In genomic region chr11:108666373-108666772, GRCh38 we compare ENCODE assay signal across 11 cellular contexts. TPM values are rescaled to one million over a fixed set of nuclear protein-coding genes. Genes with fewer than 3 reads are reported as not detected.
DNase-seq lines count a peak whose midpoint lies in the region; ATAC-seq, FAIRE-seq and TF ChIP-seq lines count a peak whose summit lies in the region.
"Had no signal": no experiment of that assay in that cellular context is flagged by ENCODE, and none has a peak within 500 bp of the region (broad histone marks: within the 10 kb centered on the region; RNA-seq: fewer than 3 reads in every experiment).

No MANE protein-coding gene starts in this region.

- H3K36me3 Mint-ChIP-seq in activated naive CD4-positive, alpha-beta T cell treated with anti-CD3 and anti-CD28 coated beads for 36 hours (ENCODE audit: low read depth) = peaks cover 12% of the 10 kb centered on the region
- peaks cover 26 to 37% of the 10 kb centered on the region in 2 donors for H3K36me3 Mint-ChIP-seq in stimulated activated naive B cell treated with anti-CD40 and anti-IgM and Interleukin-4, amounts not matched to agents 10 μg/mL and 1 μg/mL and 100 μg/mL, for 72 hours

- H3K4me1 ChIP-seq in PC-3 (ENCODE audit: insufficient read depth, low read length) = peaks cover 29% of the 10 kb centered on the region
- peaks cover 21% of the 10 kb centered on the region for H3K4me1 ChIP-seq in endothelial cell of umbilical vein (ENCODE audit: control insufficient read depth, extremely low read depth, insufficient read depth, low read length)
- H3K4me1 ChIP-seq in mucosa of descending colon (ENCODE audit: low read depth) = peaks cover 11% of the 10 kb centered on the region

- peaks cover 44% of the 10 kb centered on the region for H3K4me1 Mint-ChIP-seq in activated naive CD4-positive, alpha-beta T cell treated with anti-CD3 and anti-CD28 coated beads for 36 hours (ENCODE audit: low read depth)
- peaks cover 33 to 55% of the 10 kb centered on the region in 2 donors for H3K4me1 Mint-ChIP-seq in stimulated activated naive B cell treated with anti-CD40 and anti-IgM and Interleukin-4, amounts not matched to agents 10 μg/mL and 1 μg/mL and 100 μg/mL, for 72 hours

- ATAC-seq in PC-3 (no peak), mucosa of descending colon (no peak), HG03469 (IDR thresholded peaks at IDR 0.05; ENCODE audit: unreplicated experiment) (no peak)
- no peak for ATAC-seq in stimulated activated naive B cell treated with anti-CD40 and anti-IgM and Interleukin-4, amounts not matched to agents 10 μg/mL and 1 μg/mL and 100 μg/mL, for 72 hours (replicated peaks)

- no peaks in the 10 kb centered on the region for H3F3A ChIP-seq in PC-3 (ENCODE audit: low read length, unreplicated experiment)

- peaks cover 65% of the 10 kb centered on the region for H3K79me2 ChIP-seq in PC-3 (ENCODE audit: low read length)
- peaks cover 63% of the 10 kb centered on the region for H3K79me2 ChIP-seq in endothelial cell of umbilical vein (ENCODE audit: control insufficient read depth, insufficient read depth, low read length)

- no peaks in the 10 kb centered on the region for H3K27me3 ChIP-seq in PC-3 (ENCODE audit: low read length)
- no peaks in the 10 kb centered on the region for H3K27me3 ChIP-seq in endothelial cell of umbilical vein (ENCODE audit: control insufficient read depth in 2 of 2, insufficient read depth in 2 of 2, low read length in 2 of 2)

- H3K9me1 ChIP-seq in endothelial cell of umbilical vein (replicated peaks; ENCODE audit: control insufficient read depth, extremely low read depth, insufficient read depth, low read length) = no peaks in the 10 kb centered on the region

- H2AFZ ChIP-seq in PC-3 (ENCODE audit: low read length) = no peak overlapping the region
- no peak overlapping the region for H2AFZ ChIP-seq in endothelial cell of umbilical vein (ENCODE audit: low read depth, low read length)
- H2AFZ ChIP-seq: parathyroid adenoma had no signal

- DNase-seq in activated naive CD4-positive, alpha-beta T cell treated with anti-CD3 and anti-CD28 coated beads for 36 hours = no peak
- DNase-seq in activated naive CD4-positive, alpha-beta T cell (lab: John Stamatoyannopoulos, UW) = no peak
- DNase-seq in PC-3 (peak; percentile 42), endothelial cell of umbilical vein (ENCODE audit: low read depth, low spot score) (no peak), mucosa of descending colon (no peak), G401 (ENCODE audit: low spot score) (no peak)
- no peak for DNase-seq in stimulated activated naive B cell treated with anti-CD40 and anti-IgM and Interleukin-4, amounts not matched to agents 10 μg/mL and 1 μg/mL and 100 μg/mL, for 72 hours
- DNase-seq: NCI-H1436 treated with DMSO at 0.1 percent for 48 hours; stimulated activated CD8-positive, alpha-beta memory T cell treated with anti-CD3 and anti-CD28 coated beads, Interleukin-4, amount 100 ng/mL, for 48 hours had no signal

- FAIRE-seq in endothelial cell of umbilical vein (lab: Jason Lieb, UNC) = no peak

- peak overlapping the region; percentile 83 for H3K4me3 ChIP-seq in PC-3 (ENCODE audit: low read length)
- H3K4me3 ChIP-seq in endothelial cell of umbilical vein (replicated peaks in 1 of 3; ENCODE audit: insufficient read depth in 1 of 3, low read depth in 1 of 3, low read length in 3 of 3) = no peak overlapping the region
- H3K4me3 ChIP-seq in mucosa of descending colon = no peak overlapping the region

- dilution Hi-C loops in endothelial cell of umbilical vein (cut with MboI; ENCODE audit: extremely low pct_ligation_motif_present, low sequenced_read_pairs) = no loop called here

- H3K9me2 ChIP-seq in PC-3 (replicated peaks; ENCODE audit: low read length) = no peaks in the 10 kb centered on the region

- intact Hi-C loops in activated naive CD4-positive, alpha-beta T cell treated with anti-CD3 and anti-CD28 coated beads for 36 hours (cut with micrococcal nuclease) = loop anchor here (5.0 kb wide), 1 partner anchor 1099 kb away; the partner anchor contains the start of gene ALKBH8
- intact Hi-C loops in PC-3 (cut with micrococcal nuclease) = no loop called here
- intact Hi-C loops in endothelial cell of umbilical vein (cut with micrococcal nuclease) = no loop called here
- intact Hi-C loops in mucosa of descending colon (cut with DNase I, micrococcal nuclease) = no loop called here

- H4K20me1 ChIP-seq in PC-3 (ENCODE audit: low read length) (peaks cover 8% of the 10 kb centered on the region; the same call in 1 of the 2 replicates), endothelial cell of umbilical vein (replicated peaks; ENCODE audit: control insufficient read depth, extremely low read depth, insufficient read depth, low read length) (no peaks in the 10 kb centered on the region)

- H3K27ac ChIP-seq in PC-3 (ENCODE audit: low read length) (no peak overlapping the region), endothelial cell of umbilical vein (ENCODE audit: insufficient read depth, low read depth, low read length) (no peak overlapping the region)
- H3K27ac ChIP-seq: parathyroid adenoma had no signal

- no peak overlapping the region for H3K27ac Mint-ChIP-seq in activated naive CD4-positive, alpha-beta T cell treated with anti-CD3 and anti-CD28 coated beads for 36 hours
- H3K27ac Mint-ChIP-seq in stimulated activated naive B cell treated with anti-CD40 and anti-IgM and Interleukin-4, amounts not matched to agents 10 μg/mL and 1 μg/mL and 100 μg/mL, for 72 hours = peak overlapping the region; percentile 86

- POLR2A ChIA-PET in PC-3 (lab: Charles Lee; ENCODE audit: unreplicated experiment) = no interaction called here
- POLR2A ChIA-PET in endothelial cell of umbilical vein (lab: Charles Lee) = no interaction called here

- no peak; the same call in 1 of the 2 replicates for TF ChIP-seq CTCF in PC-3 (conservative IDR thresholded peaks at IDR 0.05; ENCODE audit: low read depth, low read length)
- TF ChIP-seq CTCF in endothelial cell of umbilical vein (IDR thresholded peaks at IDR 0.05; ENCODE audit: extremely low read depth in 1 of 2, insufficient read depth in 1 of 2, low read depth in 1 of 2, low read length in 2 of 2) = no peak
- no peak for TF ChIP-seq CTCF in mucosa of descending colon (IDR thresholded peaks at IDR 0.05)

- H3K4me3 Mint-ChIP-seq in activated naive CD4-positive, alpha-beta T cell treated with anti-CD3 and anti-CD28 coated beads for 36 hours = peak overlapping the region; percentile 99
- peak overlapping the region; percentile 100 for H3K4me3 Mint-ChIP-seq in stimulated activated naive B cell treated with anti-CD40 and anti-IgM and Interleukin-4, amounts not matched to agents 10 μg/mL and 1 μg/mL and 100 μg/mL, for 72 hours

- in situ Hi-C loops in G401 (cut with HindIII; ENCODE audit: low sequenced_read_pairs) = no loop called here

- H3K9me3 ChIP-seq in PC-3 (ENCODE audit: low read length) (no peaks in the 10 kb centered on the region), endothelial cell of umbilical vein (replicated peaks; ENCODE audit: control insufficient read depth, insufficient read depth, low read length) (no peaks in the 10 kb centered on the region), mucosa of descending colon (no peaks in the 10 kb centered on the region)

- no peak for TF ChIP-seq POLR2A in endothelial cell of umbilical vein (IDR thresholded peaks at IDR 0.05; ENCODE audit: low read depth, low read length)

- no peak overlapping the region for H3K9ac ChIP-seq in PC-3 (ENCODE audit: low read length)
- no peak overlapping the region for H3K9ac ChIP-seq in endothelial cell of umbilical vein (replicated peaks; ENCODE audit: extremely low read depth, insufficient read depth, low read length)
- H3K9ac ChIP-seq: parathyroid adenoma had no signal

- H3K36me3 ChIP-seq in PC-3 (ENCODE audit: low read depth, low read length) = peaks cover 7% of the 10 kb centered on the region; the same call in 1 of the 2 replicates
- H3K36me3 ChIP-seq in endothelial cell of umbilical vein (ENCODE audit: control insufficient read depth in 2 of 2, extremely low read depth in 1 of 2, insufficient read depth in 2 of 2, low read length in 2 of 2) = no peaks in the 10 kb centered on the region
- no peaks in the 10 kb centered on the region for H3K36me3 ChIP-seq in mucosa of descending colon (ENCODE audit: low read depth)

- CTCF ChIA-PET in activated naive CD4-positive, alpha-beta T cell treated with anti-CD3 and anti-CD28 coated beads for 36 hours (lab: Charles Lee) = interaction anchor here (0.7 to 2.9 kb wide), 4 partner anchors 31 to 657 kb away, joined by 3 to 6 read pairs (median 4); partner anchors contain the start of gene CUL5
- CTCF ChIA-PET in PC-3 (lab: Charles Lee) = no interaction called here
- CTCF ChIA-PET in endothelial cell of umbilical vein (lab: Charles Lee) = no interaction called here

- H3K4me2 ChIP-seq in PC-3 (ENCODE audit: low read length) (peak overlapping the region; percentile 87), endothelial cell of umbilical vein (ENCODE audit: insufficient read depth, low read length) (peak overlapping the region; percentile 85)

- BruUV-seq in PC-3 (replicated peaks; lab: Mats Ljungman, UMichigan) = no TSS peak
- no TSS peak for BruUV-seq in endothelial cell of umbilical vein (replicated peaks; lab: Mats Ljungman, UMichigan)

- no peaks in the 10 kb centered on the region for H3K9me3 Mint-ChIP-seq in activated naive CD4-positive, alpha-beta T cell treated with anti-CD3 and anti-CD28 coated beads for 36 hours
- H3K9me3 Mint-ChIP-seq in stimulated activated naive B cell treated with anti-CD40 and anti-IgM and Interleukin-4, amounts not matched to agents 10 μg/mL and 1 μg/mL and 100 μg/mL, for 72 hours = no peaks in the 10 kb centered on the region

- no peaks in the 10 kb centered on the region for H3K27me3 Mint-ChIP-seq in activated naive CD4-positive, alpha-beta T cell treated with anti-CD3 and anti-CD28 coated beads for 36 hours (ENCODE audit: low read depth)
- H3K27me3 Mint-ChIP-seq in stimulated activated naive B cell treated with anti-CD40 and anti-IgM and Interleukin-4, amounts not matched to agents 10 μg/mL and 1 μg/mL and 100 μg/mL, for 72 hours = no peaks in the 10 kb centered on the region

RNA-seq across cellular contexts. Expression of gene DDX10, which starts 1.5 kb away (rescaled TPM):
- 10 to 100 TPM; 36.6 to 43.0 TPM for total RNA-seq in activated naive CD4-positive, alpha-beta T cell treated with anti-CD3 and anti-CD28 coated beads for 36 hours
- total RNA-seq in PC-3 (2014; rRNA removed) = 55.2 and 73.0 TPM in 2 replicates
- total RNA-seq in endothelial cell of umbilical vein = 35.2 and 48.9 TPM in 2 replicates
- polyA plus RNA-seq in endothelial cell of umbilical vein = 27.5 and 29.8 TPM in 2 replicates
- polyA plus RNA-seq in endothelial cell of umbilical vein (2011; cell fraction: cytosol; rRNA removed) = 29.5 and 35.5 TPM in 2 replicates
- polyA plus RNA-seq in endothelial cell of umbilical vein (2011; cell fraction: nucleus; rRNA removed) = 32.8 and 44.8 TPM in 2 replicates
- 38.0 and 45.5 TPM in 2 replicates for polyA plus RNA-seq in endothelial cell of umbilical vein (2012)
- polyA minus RNA-seq in endothelial cell of umbilical vein = 36.5 and 45.6 TPM in 2 replicates
- 12.7 TPM for polyA minus RNA-seq in endothelial cell of umbilical vein (2011; cell fraction: cytosol; rRNA and poly(A)+ RNA removed)
- 49.6 and 67.8 TPM in 2 replicates for polyA minus RNA-seq in endothelial cell of umbilical vein (2011; cell fraction: nucleus; rRNA and poly(A)+ RNA removed)
- total RNA-seq in mucosa of descending colon = 10 to 100 TPM; 16.1 to 18.3 (median 17.3) TPM
- 40.1 and 40.4 TPM in 2 replicates for total RNA-seq in G401 (2014; rRNA removed; shearing (Covaris generic))
